In genomic region chr9:130824616-130825015, GRCh38 we compare ENCODE assay signal across 1 cellular context.
TF ChIP-seq lines count a peak whose summit lies in the region.

No MANE protein-coding gene starts in this region.

TF ChIP-seq in GM12878, 131 proteins besides CTCF, POLR2A, EP300 and RAD21 (continued from another document):
- TF ChIP-seq, protein P1, sequence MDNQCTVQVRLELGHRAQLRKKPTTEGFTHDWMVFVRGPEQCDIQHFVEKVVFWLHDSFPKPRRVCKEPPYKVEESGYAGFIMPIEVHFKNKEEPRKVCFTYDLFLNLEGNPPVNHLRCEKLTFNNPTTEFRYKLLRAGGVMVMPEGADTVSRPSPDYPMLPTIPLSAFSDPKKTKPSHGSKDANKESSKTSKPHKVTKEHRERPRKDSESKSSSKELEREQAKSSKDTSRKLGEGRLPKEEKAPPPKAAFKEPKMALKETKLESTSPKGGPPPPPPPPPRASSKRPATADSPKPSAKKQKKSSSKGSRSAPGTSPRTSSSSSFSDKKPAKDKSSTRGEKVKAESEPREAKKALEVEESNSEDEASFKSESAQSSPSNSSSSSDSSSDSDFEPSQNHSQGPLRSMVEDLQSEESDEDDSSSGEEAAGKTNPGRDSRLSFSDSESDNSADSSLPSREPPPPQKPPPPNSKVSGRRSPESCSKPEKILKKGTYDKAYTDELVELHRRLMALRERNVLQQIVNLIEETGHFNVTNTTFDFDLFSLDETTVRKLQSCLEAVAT (IDR thresholded peaks at IDR 0.05), result no peak
- no peak for TF ChIP-seq BCL3 (IDR thresholded peaks at IDR 0.05; ENCODE audit: borderline replicate concordance, insufficient read depth, low read depth, low read length, poor library complexity, severe bottlenecking)
